ENCODE assay signal across 34 cellular contexts in the genomic region with DNA sequence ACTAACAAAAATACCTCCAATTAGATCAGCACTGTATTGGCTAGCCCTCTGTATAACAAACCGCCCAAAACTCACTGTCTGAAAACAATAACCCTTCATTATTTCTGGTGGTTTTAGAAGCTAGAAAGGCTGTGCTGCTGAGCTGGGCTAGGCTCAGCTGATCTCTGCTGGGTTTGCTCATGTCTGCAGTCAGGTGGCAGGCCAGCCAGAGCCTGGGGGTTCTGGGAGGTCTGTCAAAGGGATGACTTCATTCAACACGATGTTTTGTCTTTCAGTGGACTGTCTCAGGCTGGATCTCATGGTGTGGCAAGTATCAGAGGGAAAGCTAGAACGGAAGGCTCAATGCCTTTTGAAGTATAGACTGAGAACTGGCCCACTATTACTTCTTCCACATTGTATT.
"Had no signal": no experiment of that assay in that cellular context is flagged by ENCODE, and none has a peak within 500 bp of the region (broad histone marks: within the 10 kb centered on the region; RNA-seq: fewer than 3 reads in every experiment).

No MANE protein-coding gene starts in this region.

- H3K9me3 Mint-ChIP-seq: activated CD4-positive, alpha-beta memory T cell treated with anti-CD3 and anti-CD28 coated beads for 36 hours; activated CD4-positive, alpha-beta T cell treated with anti-CD3 and anti-CD28 coated beads, Interleukin-2, amount 10 ng/mL, durations not matched to agents 24 days and 14 days; activated naive CD4-positive, alpha-beta T cell treated with anti-CD3 and anti-CD28 coated beads for 36 hours; activated naive CD4-positive, alpha-beta T cell treated with anti-CD3 and anti-CD28 coated beads, Interleukin-2, amount 50 U/mL, for 24 hours; activated naive CD8-positive, alpha-beta T cell treated with anti-CD3 and anti-CD28 coated beads for 36 hours; activated naive CD8-positive, alpha-beta T cell treated with anti-CD3 and anti-CD28 coated beads, Interleukin-2, amount 50 U/mL, for 24 hours; activated T-helper 1 cell treated with anti-CD3 and anti-CD28 coated beads, Interleukin-12 subunit alpha, Interleukin-12 subunit beta, Interleukin-2, Interleukin-4 antibody, amounts not matched to agents 30 ng/mL and 10 ng/mL and 1 ng/mL, durations not matched to agents 14 hours and 24 hours and 36 hours; activated T-helper 2 cell treated with anti-CD3 and anti-CD28 coated beads, Interferon-gamma antibody, Interleukin-2, Interleukin-4, amounts not matched to agents 10 μg/mL and 5 μg/mL and 100 μg/mL, durations not matched to agents 14 hours and 24 hours and 36 hours; dendritic cell treated with granulocyte-macrophage colony-stimulating factor and Interleukin-4, amounts not matched to agents 40 ng/mL and 50 ng/mL, for 4 days; effector memory CD8-positive, alpha-beta T cell; T-helper 2 cell treated with Interferon-gamma antibody and Interleukin-4, amounts not matched to agents 5 μg/mL and 100 μg/mL, for 36 hours had no signal

- H3K27me3 Mint-ChIP-seq: activated CD4-positive, alpha-beta T cell treated with anti-CD3 and anti-CD28 coated beads for 36 hours; activated CD4-positive, alpha-beta T cell treated with anti-CD3 and anti-CD28 coated beads, Interleukin-2, amount 10 ng/mL, durations not matched to agents 24 days and 14 days; activated CD8-positive, alpha-beta memory T cell treated with anti-CD3 and anti-CD28 coated beads, Interleukin-2, amount 10 ng/mL, durations not matched to agents 7 days and 5 days; activated naive CD8-positive, alpha-beta T cell treated with anti-CD3 and anti-CD28 coated beads for 36 hours; activated naive CD8-positive, alpha-beta T cell treated with anti-CD3 and anti-CD28 coated beads, Interleukin-2, amount 50 U/mL, for 24 hours; dendritic cell treated with granulocyte-macrophage colony-stimulating factor and Interleukin-4, amounts not matched to agents 40 ng/mL and 50 ng/mL, for 4 days; T-helper 17 cell had no signal

- H3K36me3 ChIP-seq: adrenal gland, colonic mucosa, esophagus muscularis mucosa, gastrocnemius medialis had no signal

- H3K4me3 Mint-ChIP-seq: activated CD4-positive, alpha-beta memory T cell treated with anti-CD3 and anti-CD28 coated beads for 36 hours; activated CD4-positive, alpha-beta T cell treated with anti-CD3 and anti-CD28 coated beads for 36 hours; activated CD4-positive, alpha-beta T cell treated with anti-CD3 and anti-CD28 coated beads, Interleukin-2, amount 10 ng/mL, durations not matched to agents 24 days and 14 days; activated CD8-positive, alpha-beta memory T cell treated with anti-CD3 and anti-CD28 coated beads, Interleukin-2, amount 10 ng/mL, durations not matched to agents 7 days and 5 days; activated CD8-positive, alpha-beta T cell treated with anti-CD3 and anti-CD28 coated beads, Interleukin-2, amount 10 ng/mL, durations not matched to agents 7 days and 5 days; activated naive CD4-positive, alpha-beta T cell treated with anti-CD3 and anti-CD28 coated beads for 36 hours; activated naive CD4-positive, alpha-beta T cell treated with anti-CD3 and anti-CD28 coated beads, Interleukin-2, amount 50 U/mL, for 24 hours; activated naive CD8-positive, alpha-beta T cell treated with anti-CD3 and anti-CD28 coated beads for 36 hours; activated naive CD8-positive, alpha-beta T cell treated with anti-CD3 and anti-CD28 coated beads, Interleukin-2, amount 50 U/mL, for 24 hours; activated T-helper 1 cell treated with anti-CD3 and anti-CD28 coated beads, Interleukin-12 subunit alpha, Interleukin-12 subunit beta, Interleukin-2, Interleukin-4 antibody, amounts not matched to agents 30 ng/mL and 10 ng/mL and 1 ng/mL, durations not matched to agents 14 hours and 24 hours and 36 hours; dendritic cell treated with granulocyte-macrophage colony-stimulating factor and Interleukin-4, amounts not matched to agents 40 ng/mL and 50 ng/mL, for 4 days; effector memory CD8-positive, alpha-beta T cell; T-helper 17 cell; T-helper 2 cell treated with Interferon-gamma antibody and Interleukin-4, amounts not matched to agents 5 μg/mL and 100 μg/mL, for 36 hours had no signal

- H3K27ac ChIP-seq: adrenal gland, body of pancreas, colonic mucosa, esophagus muscularis mucosa, foreskin keratinocyte, gastrocnemius medialis had no signal

- ATAC-seq: activated CD4-positive, alpha-beta T cell treated with anti-CD3 and anti-CD28 coated beads for 36 hours; activated CD8-positive, alpha-beta memory T cell treated with anti-CD3 and anti-CD28 coated beads, Interleukin-2, amount 10 ng/mL, durations not matched to agents 7 days and 5 days; activated CD8-positive, alpha-beta T cell treated with anti-CD3 and anti-CD28 coated beads, Interleukin-2, amount 10 ng/mL, durations not matched to agents 7 days and 5 days; activated naive CD8-positive, alpha-beta T cell treated with anti-CD3 and anti-CD28 coated beads, Interleukin-2, amount 50 U/mL, for 24 hours; body of pancreas; effector memory CD8-positive, alpha-beta T cell; foreskin keratinocyte; gastrocnemius medialis; T-helper 17 cell had no signal

- DNase-seq: activated CD4-positive, alpha-beta memory T cell treated with anti-CD3 and anti-CD28 coated beads for 36 hours; activated CD4-positive, alpha-beta T cell treated with anti-CD3 and anti-CD28 coated beads for 36 hours; activated CD4-positive, alpha-beta T cell treated with anti-CD3 and anti-CD28 coated beads, Interleukin-2, amount 10 ng/mL, durations not matched to agents 24 days and 14 days; activated CD4-positive, CD25-positive, alpha-beta regulatory T cell; activated CD4-positive, CD25-positive, alpha-beta regulatory T cell treated with anti-CD3 and anti-CD28 coated beads, Interleukin-2, amount 50 U/mL, for 72 hours; activated CD8-positive, alpha-beta memory T cell treated with anti-CD3 and anti-CD28 coated beads, Interleukin-2, amount 10 ng/mL, durations not matched to agents 7 days and 5 days; activated CD8-positive, alpha-beta memory T cell treated with anti-CD3 and anti-CD28 coated beads, Interleukin-2, amount 50 U/mL, for 4 hours; activated CD8-positive, alpha-beta T cell treated with anti-CD3 and anti-CD28 coated beads, Interleukin-2, amount 10 ng/mL, durations not matched to agents 7 days and 5 days; activated effector memory CD4-positive, alpha-beta T cell treated with anti-CD3 and anti-CD28 coated beads, Interleukin-2, amount 50 U/mL, for 16 hours; activated naive CD4-positive, alpha-beta T cell treated with anti-CD3 and anti-CD28 coated beads for 36 hours; activated naive CD8-positive, alpha-beta T cell treated with anti-CD3 and anti-CD28 coated beads for 36 hours; activated naive CD8-positive, alpha-beta T cell treated with anti-CD3 and anti-CD28 coated beads, Interleukin-2, amount 50 U/mL, for 24 hours; activated T-cell treated with anti-CD3 and anti-CD28 coated beads, Interleukin-2, amount 50 U/mL, for 1 hour; activated T-cell treated with anti-CD3 and anti-CD28 coated beads, Interleukin-2, amount 50 U/mL, for 48 hours; adrenal gland; aorta; body of pancreas; central memory CD4-positive, alpha-beta T cell; cerebellar nuclear complex; colonic mucosa; dorsolateral prefrontal cortex; effector memory CD8-positive, alpha-beta T cell; erythroblast; foreskin keratinocyte; gastrocnemius medialis; T-helper 1 cell; T-helper 17 cell; T1000 had no signal

- H3K27ac Mint-ChIP-seq: activated CD4-positive, alpha-beta memory T cell treated with anti-CD3 and anti-CD28 coated beads for 36 hours; activated CD4-positive, alpha-beta T cell treated with anti-CD3 and anti-CD28 coated beads for 36 hours; activated CD4-positive, alpha-beta T cell treated with anti-CD3 and anti-CD28 coated beads, Interleukin-2, amount 10 ng/mL, durations not matched to agents 24 days and 14 days; activated CD8-positive, alpha-beta memory T cell treated with anti-CD3 and anti-CD28 coated beads, Interleukin-2, amount 10 ng/mL, durations not matched to agents 7 days and 5 days; activated CD8-positive, alpha-beta T cell treated with anti-CD3 and anti-CD28 coated beads, Interleukin-2, amount 10 ng/mL, durations not matched to agents 7 days and 5 days; activated naive CD4-positive, alpha-beta T cell treated with anti-CD3 and anti-CD28 coated beads for 36 hours; activated naive CD4-positive, alpha-beta T cell treated with anti-CD3 and anti-CD28 coated beads, Interleukin-2, amount 50 U/mL, for 24 hours; activated naive CD8-positive, alpha-beta T cell treated with anti-CD3 and anti-CD28 coated beads for 36 hours; activated naive CD8-positive, alpha-beta T cell treated with anti-CD3 and anti-CD28 coated beads, Interleukin-2, amount 50 U/mL, for 24 hours; activated T-helper 1 cell treated with anti-CD3 and anti-CD28 coated beads, Interleukin-12 subunit alpha, Interleukin-12 subunit beta, Interleukin-2, Interleukin-4 antibody, amounts not matched to agents 30 ng/mL and 10 ng/mL and 1 ng/mL, durations not matched to agents 14 hours and 24 hours and 36 hours; activated T-helper 2 cell treated with anti-CD3 and anti-CD28 coated beads, Interferon-gamma antibody, Interleukin-2, Interleukin-4, amounts not matched to agents 10 μg/mL and 5 μg/mL and 100 μg/mL, durations not matched to agents 14 hours and 24 hours and 36 hours; dendritic cell treated with granulocyte-macrophage colony-stimulating factor and Interleukin-4, amounts not matched to agents 40 ng/mL and 50 ng/mL, for 4 days; effector memory CD8-positive, alpha-beta T cell; T-helper 17 cell; T-helper 2 cell treated with Interferon-gamma antibody and Interleukin-4, amounts not matched to agents 5 μg/mL and 100 μg/mL, for 36 hours had no signal

- H3K36me3 Mint-ChIP-seq: activated CD4-positive, alpha-beta memory T cell treated with anti-CD3 and anti-CD28 coated beads for 36 hours; activated CD8-positive, alpha-beta memory T cell treated with anti-CD3 and anti-CD28 coated beads, Interleukin-2, amount 10 ng/mL, durations not matched to agents 7 days and 5 days; activated naive CD4-positive, alpha-beta T cell treated with anti-CD3 and anti-CD28 coated beads, Interleukin-2, amount 50 U/mL, for 24 hours; activated naive CD8-positive, alpha-beta T cell treated with anti-CD3 and anti-CD28 coated beads for 36 hours had no signal

- H3K27me3 ChIP-seq: adrenal gland, body of pancreas, colonic mucosa, dorsolateral prefrontal cortex, esophagus muscularis mucosa, foreskin keratinocyte, gastrocnemius medialis had no signal

- H3K4me1 Mint-ChIP-seq: activated CD4-positive, alpha-beta T cell treated with anti-CD3 and anti-CD28 coated beads for 36 hours; activated CD4-positive, alpha-beta T cell treated with anti-CD3 and anti-CD28 coated beads, Interleukin-2, amount 10 ng/mL, durations not matched to agents 24 days and 14 days; activated CD8-positive, alpha-beta memory T cell treated with anti-CD3 and anti-CD28 coated beads, Interleukin-2, amount 10 ng/mL, durations not matched to agents 7 days and 5 days; activated naive CD8-positive, alpha-beta T cell treated with anti-CD3 and anti-CD28 coated beads, Interleukin-2, amount 50 U/mL, for 24 hours had no signal

- H3K4me3 ChIP-seq: adrenal gland, body of pancreas, colonic mucosa, dorsolateral prefrontal cortex, esophagus muscularis mucosa, gastrocnemius medialis had no signal

- H3K4me1 ChIP-seq: adrenal gland, body of pancreas, colonic mucosa, esophagus muscularis mucosa, foreskin keratinocyte, gastrocnemius medialis had no signal
